ENCODE assay signal across 15 cellular contexts in genomic region chr7:40499718-40500117, GRCh38.
"Had no signal": no experiment of that assay in that cellular context is flagged by ENCODE, and none has a peak within 500 bp of the region (broad histone marks: within the 10 kb centered on the region; RNA-seq: fewer than 3 reads in every experiment).

No MANE protein-coding gene starts in this region.

- H3K9me3 ChIP-seq: mucosa of descending colon, neutrophil had no signal

- H3K36me3 ChIP-seq: neutrophil had no signal

- H3K27ac ChIP-seq: dorsolateral prefrontal cortex, neutrophil had no signal

- DNase-seq: activated CD4-positive, alpha-beta T cell treated with anti-CD3 and anti-CD28 coated beads, Interleukin-2, amount 10 ng/mL, durations not matched to agents 7 days and 5 days; activated CD8-positive, alpha-beta memory T cell treated with anti-CD3 and anti-CD28 coated beads, Interleukin-2, amount 50 U/mL, for 48 hours; activated gamma-delta T cell treated with Interleukin-2 at 50 U/mL for 16 hours; activated naive CD8-positive, alpha-beta T cell treated with anti-CD3 and anti-CD28 coated beads for 36 hours; dorsolateral prefrontal cortex; endodermal cell; hippocampal formation; mammary epithelial cell; mucosa of descending colon; naive thymus-derived CD4-positive, alpha-beta T cell; stimulated activated CD4-positive, alpha-beta T cell treated with anti-CD3 and anti-CD28 coated beads, Interleukin-4, amount 100 ng/mL, for 24 hours; stimulated activated naive CD4-positive, alpha-beta T cell; trophoblast cell had no signal

- H3K4me3 ChIP-seq: dorsolateral prefrontal cortex, mucosa of descending colon, skin epidermis had no signal

- H3K27me3 ChIP-seq: dorsolateral prefrontal cortex, neutrophil had no signal
